ENCODE assay signal across 8 cellular contexts in the genomic region with DNA sequence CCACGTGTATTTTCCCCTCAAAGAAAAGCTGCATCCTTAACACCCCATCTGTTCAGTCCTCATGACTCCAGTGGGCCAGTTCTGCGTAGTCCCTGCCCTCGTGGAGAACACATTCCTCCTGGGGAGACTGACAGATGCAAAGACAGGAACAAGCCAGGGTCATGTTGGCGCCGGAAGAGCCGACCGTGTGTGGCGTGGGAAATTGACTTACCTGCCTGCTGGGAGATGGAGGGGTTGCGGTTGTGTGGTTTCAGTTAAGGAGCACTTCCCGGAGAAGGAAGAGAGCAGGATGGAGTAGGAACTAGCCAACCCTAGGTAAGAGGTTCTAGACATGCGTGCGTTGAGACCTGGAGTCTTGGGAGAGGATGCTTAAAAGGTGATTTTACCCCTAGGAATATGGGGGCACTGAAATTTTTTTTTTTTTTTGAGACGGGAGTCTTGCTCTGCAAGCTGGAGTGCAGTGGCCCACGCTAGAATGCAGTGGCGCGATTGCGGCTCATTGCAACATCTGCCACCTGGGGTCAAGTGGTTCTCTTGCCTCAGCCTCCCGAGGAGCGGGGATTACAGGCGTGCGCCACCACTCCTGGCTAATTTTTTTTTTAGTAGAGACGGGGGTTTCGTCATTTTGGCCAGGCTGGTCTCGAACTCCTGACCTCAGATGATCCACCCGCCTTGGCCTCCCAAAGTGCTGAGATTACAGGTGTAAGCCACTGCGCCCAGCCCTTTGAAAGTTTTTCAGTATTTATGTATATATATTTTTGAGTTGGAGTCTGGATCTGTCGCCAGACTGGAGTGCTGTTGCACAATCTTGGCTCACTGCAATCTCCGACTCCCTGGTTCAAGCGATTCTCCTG. TPM values are rescaled to one million over a fixed set of nuclear protein-coding genes. Genes with fewer than 3 reads are reported as not detected.
DNase-seq lines count a peak whose midpoint lies in the region; ATAC-seq and TF ChIP-seq lines count a peak whose summit lies in the region.

No MANE protein-coding gene starts in this region.

- H3K4me1 ChIP-seq in fibroblast of lung (ENCODE audit: control insufficient read depth, extremely low read depth, insufficient read depth, low read length) (no peaks in the 10 kb centered on the region), psoas muscle (peaks cover 32% of the 10 kb centered on the region)

- no peaks in the 10 kb centered on the region for H3K27me3 ChIP-seq in H7 (ENCODE audit: control insufficient read depth, insufficient read depth, low read length)
- no peaks in the 10 kb centered on the region for H3K27me3 ChIP-seq in fibroblast of lung (ENCODE audit: control insufficient read depth, insufficient read depth, low read length)
- H3K27me3 ChIP-seq in psoas muscle (ENCODE audit: insufficient read depth in 3 of 3, low read length in 2 of 3) = no peaks in the 10 kb centered on the region

- no peaks in the 10 kb centered on the region; the same call in none of the 2 replicates for H3K36me3 ChIP-seq in H7 (replicated peaks; ENCODE audit: control insufficient read depth, insufficient read depth, low read length)
- peaks cover 1% of the 10 kb centered on the region for H3K36me3 ChIP-seq in fibroblast of lung (ENCODE audit: control insufficient read depth, insufficient read depth, low read length)
- H3K36me3 ChIP-seq in psoas muscle (ENCODE audit: insufficient read depth in 1 of 2, low read depth in 1 of 2) = peaks cover 0 to 27% of the 10 kb centered on the region in 2 donors

- TF ChIP-seq CTCF in WTC11 (IDR thresholded peaks at IDR 0.05) = no peak
- TF ChIP-seq CTCF in fibroblast of lung (conservative IDR thresholded peaks at IDR 0.05 in 1 of 2, IDR thresholded peaks at IDR 0.05 in 1 of 2; ENCODE audit: low read depth in 1 of 2, low read length in 2 of 2) = no peak
- TF ChIP-seq CTCF in psoas muscle (IDR thresholded peaks at IDR 0.05) = no peak

- peak overlapping the region; percentile 89 for H3K4me2 ChIP-seq in fibroblast of lung (ENCODE audit: extremely low read depth, insufficient read depth, low read length)

- no peak overlapping the region for H2AFZ ChIP-seq in fibroblast of lung (ENCODE audit: low read length)

- intact Hi-C loops in psoas muscle (cut with DNase I) = loop anchor here in 1 of 2 donors (5.0 kb wide), 1 partner anchor 84 kb away; no protein-coding TSS in a partner anchor

- peak; percentile 33 for DNase-seq in 8988T
- peak; percentile 60 for DNase-seq in H7
- no peak for DNase-seq in WTC11 (ENCODE audit: low spot score)
- peak in 1 of 2 donors; percentile 25 for DNase-seq in fibroblast of lung (ENCODE audit: low read depth in 2 of 2)
- no peak for DNase-seq in psoas muscle
- no peak for DNase-seq in NCI-H1092 treated with DMSO at 0.1 percent for 48 hours (lab: John Stamatoyannopoulos, UW)
- no peak for DNase-seq in hypothalamus (lab: John Stamatoyannopoulos, UW)

- POLR2A ChIA-PET in WTC11 (lab: Charles Lee) = no interaction called here

- peaks cover 12% of the 10 kb centered on the region for H3K4me1 Mint-ChIP-seq in WTC11

- peaks cover 34% of the 10 kb centered on the region for H3K79me2 ChIP-seq in fibroblast of lung (ENCODE audit: control insufficient read depth, insufficient read depth, low read length)

- ATAC-seq in WTC11 (no peak), psoas muscle (no peak), GM18858 (IDR thresholded peaks at IDR 0.05; ENCODE audit: unreplicated experiment) (no peak)

- WGBS in psoas muscle, 3 donors = 74 to 79% (median 75%) methylated on average over 29 of the region's 29 CpGs

- H3K9me3 ChIP-seq in fibroblast of lung (ENCODE audit: control insufficient read depth, insufficient read depth, low read depth, low read length) = no peaks in the 10 kb centered on the region
- H3K9me3 ChIP-seq in psoas muscle = no peaks in the 10 kb centered on the region

- H3K4me3 Mint-ChIP-seq in WTC11 = peak overlapping the region; percentile 83

- H4K20me1 ChIP-seq in fibroblast of lung (ENCODE audit: control insufficient read depth, extremely low read depth, insufficient read depth, low read length) = no peaks in the 10 kb centered on the region

- CTCF ChIA-PET in WTC11 (lab: Charles Lee) = no interaction called here

- H3K27me3 Mint-ChIP-seq in WTC11 (ENCODE audit: low read depth) = no peaks in the 10 kb centered on the region

- H3K4me3 ChIP-seq in H7 (ENCODE audit: insufficient read depth, low read depth, low read length) (peak overlapping the region; percentile 92), fibroblast of lung (replicated peaks in 1 of 4; ENCODE audit: control extremely low read depth in 1 of 4, insufficient read depth in 1 of 4, low read depth in 3 of 4, low read length in 4 of 4) (peak overlapping the region; percentile 33 to 81 (median 72)), psoas muscle (peak overlapping the region; percentile 78)

- no peak overlapping the region for H3K27ac ChIP-seq in fibroblast of lung (ENCODE audit: insufficient read depth, low read length)
- H3K27ac ChIP-seq in psoas muscle = peak overlapping the region; percentile 92

- no peak overlapping the region for H3K9ac ChIP-seq in fibroblast of lung (ENCODE audit: insufficient read depth, low read length)

- H3K9me3 Mint-ChIP-seq in WTC11 = no peaks in the 10 kb centered on the region

- peaks cover 19% of the 10 kb centered on the region for H3K36me3 Mint-ChIP-seq in WTC11

- H3K27ac Mint-ChIP-seq in WTC11 = peak overlapping the region; percentile 87

TF ChIP-seq in WTC11, 78 proteins besides CTCF, POLR2A, EP300 and RAD21:
- TF ChIP-seq NFYB (CRISPR knock-in tag; conservative IDR thresholded peaks at IDR 0.05; ENCODE audit: low read depth) (no peak), GABPB1 (CRISPR knock-in tag; IDR thresholded peaks at IDR 0.05) (peak; percentile 83)

RNA-seq across cellular contexts. Expression of a gene that starts 1.4 kb away (rescaled TPM):
- total RNA-seq in H7 (2014; rRNA removed; shearing (Covaris generic)) = 25.5 and 26.5 TPM in 2 replicates
- total RNA-seq in WTC11 (2021) (49.5 to 51.3 TPM (median 50.7 TPM) in 3 replicates), fibroblast of lung (36.7 and 39.3 TPM in 2 replicates), psoas muscle (10 to 100 TPM; 13.5 to 18.2 (median 16.6) TPM)
- polyA plus RNA-seq in fibroblast of lung (13.3 and 13.8 TPM in 2 replicates), psoas muscle (10 to 100 TPM in 2 of 3 donors, 1 to 10 TPM in 1; 9.7 to 18.3 (median 13.0) TPM)
- polyA plus RNA-seq in fibroblast of lung (2012) = 17.4 and 24.6 TPM in 2 replicates
- 13.0 and 19.1 TPM in 2 replicates for polyA minus RNA-seq in fibroblast of lung (ENCODE audit: low replicate concordance)

RNA-seq across cellular contexts. Expression of a gene that starts 21.8 kb away (rescaled TPM):
- total RNA-seq in H7 (2014; rRNA removed; shearing (Covaris generic)) = 0.83 and 1.9 TPM in 2 replicates
- 0.71 to 1.4 TPM (median 0.73 TPM) in 3 replicates for total RNA-seq in WTC11 (2021)
- total RNA-seq in fibroblast of lung = 4.4 and 6.6 TPM in 2 replicates
- 1.5 and 3.6 TPM in 2 replicates for polyA plus RNA-seq in fibroblast of lung
- 0.64 and 1.7 TPM in 2 replicates for polyA plus RNA-seq in fibroblast of lung (2012)
- 1.8 and 4.7 TPM in 2 replicates for polyA minus RNA-seq in fibroblast of lung (ENCODE audit: low replicate concordance)
- total RNA-seq in psoas muscle = 10 to 100 TPM in 2 of 4 donors, 1 to 10 TPM in 2; 3.9 to 21.3 (median 12.8) TPM
- 10 to 100 TPM in 1 of 3 donors, 1 to 10 TPM in 2; 5.9 to 11.7 (median 9.1) TPM for polyA plus RNA-seq in psoas muscle

RNA-seq across cellular contexts. Expression of a gene that starts 27.5 kb away (rescaled TPM):
- total RNA-seq in H7 (2014; rRNA removed; shearing (Covaris generic)) = 88.1 and 93.3 TPM in 2 replicates
- total RNA-seq in WTC11 (2021) (107 to 121 TPM (median 117 TPM) in 3 replicates), fibroblast of lung (112 and 114 TPM in 2 replicates), psoas muscle (10 to 100 TPM; 73.8 to 82.7 (median 78.9) TPM)
- polyA plus RNA-seq in fibroblast of lung (303 and 326 TPM in 2 replicates), psoas muscle (100 to 1,000 TPM; 117 to 164 (median 156) TPM)
- polyA plus RNA-seq in fibroblast of lung (2012) = 242 and 243 TPM in 2 replicates
- polyA minus RNA-seq in fibroblast of lung (ENCODE audit: low replicate concordance) = 72.3 and 73.3 TPM in 2 replicates

RNA-seq across cellular contexts. Expression of a gene that starts 34.9 kb away (rescaled TPM):
- not detected in 2 replicates for total RNA-seq in H7 (2014; rRNA removed; shearing (Covaris generic))
- total RNA-seq in WTC11 (2021) = not detected in 3 replicates
- not detected in 2 replicates for total RNA-seq in fibroblast of lung
- polyA plus RNA-seq in fibroblast of lung = not detected in 2 replicates
- polyA plus RNA-seq in fibroblast of lung (2012) = not detected in 2 replicates
- not detected in 2 replicates for polyA minus RNA-seq in fibroblast of lung (ENCODE audit: low replicate concordance)
- total RNA-seq in psoas muscle = not detected
- polyA plus RNA-seq in psoas muscle = not detected

Comparison
In these comparisons a context has a peak if more than half of its experiments do, and no peak if none do; other contexts are left out.
1. DNase-seq: peak in 8988T (single experiment) and H7 (single experiment); none in WTC11 (single experiment), psoas muscle (0 of 2), NCI-H1092 treated with DMSO at 0.1 percent for 48 hours (single experiment) and hypothalamus (0 of 51).
2. Peak in every context shown above with its lines, with median percentiles within 50 percentile points of each other: H3K4me3 ChIP-seq.